10 cellular contexts compared by ENCODE assay signal in the genomic region with DNA sequence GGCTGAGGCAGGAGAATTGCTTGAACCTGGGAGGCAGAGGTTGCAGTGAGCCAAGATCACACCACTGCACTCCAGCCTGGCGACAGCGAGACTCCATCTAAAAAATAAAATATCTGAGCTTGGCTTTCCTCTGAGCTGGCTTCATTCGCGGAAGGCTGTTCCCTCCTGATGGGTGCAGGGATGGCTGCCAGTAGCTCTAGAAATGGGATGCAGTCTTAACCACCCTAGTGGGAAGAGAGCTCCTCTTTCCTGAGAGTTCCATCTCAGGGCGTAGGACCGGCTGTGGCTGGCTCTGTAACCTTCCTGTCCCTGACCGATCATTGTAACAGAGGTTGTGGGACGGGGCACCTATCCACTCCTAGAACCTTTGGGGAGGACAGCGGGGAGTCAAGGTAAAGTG. TPM values are rescaled to one million over a fixed set of nuclear protein-coding genes. Genes with fewer than 3 reads are reported as not detected.
"Had no signal": no experiment of that assay in that cellular context is flagged by ENCODE, and none has a peak within 500 bp of the region (broad histone marks: within the 10 kb centered on the region; RNA-seq: fewer than 3 reads in every experiment).

No MANE protein-coding gene starts in this region.

- H3K4me3 ChIP-seq: esophagus squamous epithelium, gastroesophageal sphincter, lung, prostate gland, right lobe of liver, thoracic aorta, transverse colon had no signal

- H3K9ac ChIP-seq: parathyroid adenoma had no signal

- H3K36me3 ChIP-seq: prostate gland, right lobe of liver, thoracic aorta, transverse colon had no signal

- H3K27ac ChIP-seq: esophagus squamous epithelium, gastroesophageal sphincter, parathyroid adenoma, prostate gland, right lobe of liver, thoracic aorta, transverse colon had no signal

- H3K9me3 ChIP-seq: esophagus squamous epithelium, gastroesophageal sphincter, prostate gland, right lobe of liver, thoracic aorta, transverse colon had no signal

- DNase-seq: esophagus squamous epithelium, occipital lobe had no signal

- H3K4me1 ChIP-seq: gastroesophageal sphincter, right lobe of liver had no signal

- H3K27me3 ChIP-seq: esophagus squamous epithelium, gastroesophageal sphincter, right lobe of liver, transverse colon had no signal

- H2AFZ ChIP-seq: parathyroid adenoma had no signal

RNA-seq across cellular contexts. Expression of a gene that starts 35.4 kb away (rescaled TPM):
- total RNA-seq: epithelial cell of proximal tubule had no signal

RNA-seq across cellular contexts. Expression of a gene that starts 49.1 kb away (rescaled TPM):
- total RNA-seq: occipital lobe had no signal
